In the genomic region with DNA sequence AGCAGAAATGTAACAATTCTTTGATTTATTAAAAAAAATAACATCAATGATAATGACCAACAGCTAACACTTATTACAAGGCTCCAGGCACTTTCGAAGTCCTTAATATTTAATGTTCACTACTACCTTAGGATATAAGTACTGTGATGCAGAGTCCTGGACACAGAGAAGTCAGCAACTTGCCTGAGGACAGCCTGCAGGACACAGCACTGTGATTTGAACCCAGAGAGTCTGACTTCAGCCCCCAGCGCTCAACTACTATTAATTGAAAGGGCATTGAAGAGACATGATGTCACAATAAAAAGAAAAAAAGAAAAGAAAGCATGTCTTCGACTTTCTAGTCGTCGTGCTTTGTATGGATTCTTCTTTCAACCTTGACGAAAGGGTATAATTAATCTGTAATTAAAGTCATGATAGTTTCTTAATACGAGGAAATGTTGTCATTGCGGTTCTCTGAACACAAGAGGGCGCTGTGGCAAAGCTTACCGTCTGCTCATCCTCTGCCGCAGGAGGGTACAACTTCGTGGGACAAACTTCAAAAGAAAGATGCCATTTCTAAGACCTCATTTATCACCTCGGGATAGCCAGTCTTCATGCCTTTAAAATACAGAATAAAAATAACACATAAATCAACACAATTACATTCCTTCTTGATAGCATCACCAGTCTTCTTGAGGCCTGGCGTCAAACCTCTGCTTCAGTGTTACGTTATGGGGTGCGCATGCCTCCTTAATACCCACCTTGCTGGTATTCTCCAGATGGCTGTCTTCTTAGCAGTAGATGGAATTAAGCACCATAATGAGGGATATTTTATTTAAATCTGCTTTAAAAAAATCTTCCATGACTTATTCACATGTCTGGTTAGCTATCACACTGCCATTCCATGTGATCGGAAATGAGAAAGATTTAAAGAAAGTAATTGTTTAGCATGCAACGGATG, we compare ENCODE assay signal across 8 cellular contexts.
DNase-seq lines count a peak whose midpoint lies in the region; ATAC-seq and TF ChIP-seq lines count a peak whose summit lies in the region.

No MANE protein-coding gene starts in this region.

- intact Hi-C loops in A673 (cut with micrococcal nuclease; ENCODE audit: unreplicated experiment): loop anchor here (1.0 to 10.0 kb wide), 3 partner anchors 762 to 1374 kb away; no protein-coding TSS in a partner anchor

- H3K4me2 ChIP-seq in mesenchymal stem cell (ENCODE audit: low read length, poor library complexity, severe bottlenecking): no peak overlapping the region

- DNase-seq in A673 (ENCODE audit: low spot score): peak; percentile 72
- peak; percentile 11 for DNase-seq in GM19240 (ENCODE audit: insufficient read length, low spot score)
- peak; percentile 34 for DNase-seq in NCI-H2227 treated with DMSO at 0.1 percent for 48 hours (lab: John Stamatoyannopoulos, UW)
- DNase-seq in activated CD4-positive, alpha-beta T cell treated with anti-CD3 and anti-CD28 coated beads, Interleukin-2, amount 50 U/mL, for 4 hours: peak; percentile 36 to 38
- DNase-seq in ecto neural progenitor cell (ENCODE audit: low spot score): peak; percentile 64
- DNase-seq in mesenchymal stem cell: peak; percentile 68
- peak; percentile 1 to 15 for DNase-seq in stimulated activated CD8-positive, alpha-beta memory T cell treated with anti-CD3 and anti-CD28 coated beads, Interleukin-4, amount 100 ng/mL, for 4 hours (ENCODE audit: low read depth in 2 of 2, low spot score in 1 of 2)

- H4K8ac ChIP-seq in mesenchymal stem cell (ENCODE audit: low read length): no peak overlapping the region

- no peak overlapping the region for H2AFZ ChIP-seq in mesenchymal stem cell (ENCODE audit: low read depth, low read length)

- no peak overlapping the region for H2BK15ac ChIP-seq in mesenchymal stem cell (ENCODE audit: low read depth, poor library complexity, severe bottlenecking)

- no peak overlapping the region for H2BK5ac ChIP-seq in mesenchymal stem cell (ENCODE audit: low read depth, low read length, poor library complexity, severe bottlenecking)

- no peak overlapping the region for H2BK12ac ChIP-seq in mesenchymal stem cell (ENCODE audit: low read length in 2 of 2)

- no peak overlapping the region for H3K4me3 ChIP-seq in A673 (ENCODE audit: low read depth, low read length, poor library complexity, severe bottlenecking)
- H3K4me3 ChIP-seq in mesenchymal stem cell (ENCODE audit: insufficient read depth in 1 of 2, low read depth in 1 of 2, low read length in 2 of 2): no peak overlapping the region

- no peak overlapping the region for H3K9ac ChIP-seq in mesenchymal stem cell (ENCODE audit: low read length)

- H3K14ac ChIP-seq in mesenchymal stem cell (ENCODE audit: low read length in 2 of 2): no peak overlapping the region

- H3K36me3 ChIP-seq in A673 (ENCODE audit: insufficient read depth, low read length, poor library complexity, severe bottlenecking): no peaks in the 10 kb centered on the region
- H3K36me3 ChIP-seq in mesenchymal stem cell (ENCODE audit: control insufficient read depth in 1 of 2, insufficient read depth in 2 of 2, low read depth in 1 of 2, low read length in 2 of 2): no peaks in the 10 kb centered on the region

- POLR2A ChIA-PET in A673 (lab: Charles Lee; ENCODE audit: low non-redundant PET): no interaction called here

- H3K27me3 ChIP-seq in A673 (replicated peaks; ENCODE audit: insufficient read depth, low read depth, low read length, poor library complexity) (no peaks in the 10 kb centered on the region), mesenchymal stem cell (ENCODE audit: control insufficient read depth in 1 of 2, insufficient read depth in 1 of 2, low read length in 2 of 2) (no peaks in the 10 kb centered on the region)

- H2AK5ac ChIP-seq in mesenchymal stem cell (ENCODE audit: low read length, severe bottlenecking): no peak overlapping the region

- no peaks in the 10 kb centered on the region for H3K9me3 ChIP-seq in A673 (ENCODE audit: low read depth, low read length, poor library complexity, severe bottlenecking)
- no peaks in the 10 kb centered on the region for H3K9me3 ChIP-seq in mesenchymal stem cell (ENCODE audit: control insufficient read depth, low read length)

- peak; percentile 89 for TF ChIP-seq CTCF in A673 (conservative IDR thresholded peaks at IDR 0.05; ENCODE audit: low read depth, low read length)

- no peak overlapping the region for H3K4ac ChIP-seq in mesenchymal stem cell (ENCODE audit: low read depth in 1 of 2, low read length in 2 of 2)

- CTCF ChIA-PET in A673 (lab: Charles Lee): no interaction called here

- no peak overlapping the region for H4K91ac ChIP-seq in mesenchymal stem cell (ENCODE audit: low read length)

- H3K27ac ChIP-seq in A673 (ENCODE audit: low read depth, low read length, poor library complexity, severe bottlenecking) (no peak overlapping the region), mesenchymal stem cell (ENCODE audit: low read length, poor library complexity, severe bottlenecking) (no peak overlapping the region)

- no TSS peak for BruUV-seq in A673 (replicated peaks; lab: Mats Ljungman, UMichigan)

- H3K18ac ChIP-seq in mesenchymal stem cell (ENCODE audit: low read depth in 1 of 2, low read length in 2 of 2): no peak overlapping the region

- ATAC-seq in GM18868 (IDR thresholded peaks at IDR 0.05; ENCODE audit: unreplicated experiment): no peak

- peaks cover 14% of the 10 kb centered on the region for H3K79me1 ChIP-seq in mesenchymal stem cell (replicated peaks; ENCODE audit: low read length, poor library complexity, severe bottlenecking)

- WGBS in mesenchymal stem cell: 37% methylated on average over 18 of the region's 18 CpGs

- H3K23ac ChIP-seq in mesenchymal stem cell (ENCODE audit: low read length in 2 of 2): no peak overlapping the region

- H2BK120ac ChIP-seq in mesenchymal stem cell (ENCODE audit: low read depth, low read length): no peak overlapping the region

- H3K4me1 ChIP-seq in A673 (ENCODE audit: insufficient read depth, low read length, poor library complexity, severe bottlenecking): no peaks in the 10 kb centered on the region
- peaks cover 3% of the 10 kb centered on the region for H3K4me1 ChIP-seq in mesenchymal stem cell (ENCODE audit: control insufficient read depth, insufficient read depth, low read depth, low read length)

Comparison
In these comparisons a context has a peak if more than half of its experiments do, and no peak if none do; other contexts are left out.
1. DNase-seq: peak in every context shown above with its lines; median percentile 72 in A673; 68 in mesenchymal stem cell; 64 in ecto neural progenitor cell; 37 in activated CD4-positive, alpha-beta T cell treated with anti-CD3 and anti-CD28 coated beads, Interleukin-2, amount 50 U/mL, for 4 hours; 34 in NCI-H2227 treated with DMSO at 0.1 percent for 48 hours; 11 in GM19240; 8 in stimulated activated CD8-positive, alpha-beta memory T cell treated with anti-CD3 and anti-CD28 coated beads, Interleukin-4, amount 100 ng/mL, for 4 hours.